Comparison of ENCODE assay signal across 10 cellular contexts in the genomic region with DNA sequence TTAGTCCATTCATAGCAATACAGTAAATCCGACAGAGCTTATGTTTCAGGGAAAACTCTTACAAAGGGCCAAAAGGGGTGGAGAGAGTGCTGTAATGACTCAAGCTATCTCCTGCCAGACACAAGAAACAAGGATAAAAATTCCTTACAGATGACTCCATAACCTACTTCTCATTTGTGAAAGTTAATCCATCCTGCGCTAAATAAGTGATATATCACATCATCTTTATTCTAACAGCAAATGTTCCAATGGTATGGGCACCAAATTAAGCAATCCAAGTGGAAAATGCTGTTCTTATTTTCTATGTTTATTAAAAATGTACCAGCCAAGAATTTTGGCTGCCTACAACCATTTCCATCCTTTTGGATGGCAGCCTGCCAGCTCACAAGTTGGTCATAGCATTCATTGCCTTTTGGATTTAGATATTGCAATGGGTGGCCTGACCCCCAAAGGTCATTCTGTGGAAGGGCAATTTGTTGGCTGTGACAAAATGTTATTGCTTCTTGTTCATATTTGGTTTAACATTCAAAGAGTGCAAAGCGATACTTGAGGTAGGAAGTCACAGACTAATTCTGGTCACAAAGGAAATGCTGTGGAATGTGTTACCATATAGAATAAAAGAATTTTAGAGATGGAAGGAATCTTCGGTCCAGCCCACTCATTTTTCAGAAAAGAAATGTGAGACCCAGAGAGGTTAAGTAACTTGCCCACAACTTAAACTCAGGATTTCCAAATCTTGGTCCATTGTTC. TPM values are rescaled to one million over a fixed set of nuclear protein-coding genes. Genes with fewer than 3 reads are reported as not detected.
DNase-seq lines count a peak whose midpoint lies in the region; ATAC-seq and TF ChIP-seq lines count a peak whose summit lies in the region.
"Had no signal": no experiment of that assay in that cellular context is flagged by ENCODE, and none has a peak within 500 bp of the region (broad histone marks: within the 10 kb centered on the region; RNA-seq: fewer than 3 reads in every experiment).

No MANE protein-coding gene starts in this region.

- 100% methylated on average over 2 of the region's 4 CpGs; no CpG with 5 or more reads in 1 of the 2 experiments for WGBS in mesodermal cell (ENCODE audit: insufficient coverage in 2 of 2), 2 experiments

- H3K27ac ChIP-seq in mesodermal cell (ENCODE audit: low read depth, low read length, severe bottlenecking): peak overlapping the region; percentile 88
- H3K27ac ChIP-seq: neutrophil had no signal

- DNase-seq in EL (peak; percentile 96), NCI-H1092 treated with DMSO at 0.1 percent for 48 hours (lab: John Stamatoyannopoulos, UW) (peak; percentile 19), choroid plexus epithelial cell (ENCODE audit: low read depth) (peak; percentile 98), GOT3 (lab: John Stamatoyannopoulos, UW) (no peak)

- peaks cover 32% of the 10 kb centered on the region for H3K4me1 ChIP-seq in mesodermal cell (ENCODE audit: control insufficient read depth, insufficient read depth, low read length, poor library complexity, severe bottlenecking)

- TF ChIP-seq CTCF in choroid plexus epithelial cell (conservative IDR thresholded peaks at IDR 0.05; ENCODE audit: low read depth, low read length): no peak

- ATAC-seq in HG02571 (IDR thresholded peaks at IDR 0.05; ENCODE audit: unreplicated experiment): no peak
- ATAC-seq in HG02678 (IDR thresholded peaks at IDR 0.05; ENCODE audit: unreplicated experiment): no peak
- ATAC-seq in HG03565 (IDR thresholded peaks at IDR 0.05; ENCODE audit: unreplicated experiment): no peak

- H3K9me3 ChIP-seq in mesodermal cell (ENCODE audit: control insufficient read depth, low read length): no peaks in the 10 kb centered on the region
- H3K9me3 ChIP-seq: neutrophil, Peyer's patch had no signal

- no peak overlapping the region for H3K4me3 ChIP-seq in choroid plexus epithelial cell (ENCODE audit: low read depth, low read length)
- H3K4me3 ChIP-seq in mesodermal cell (ENCODE audit: extremely low read depth, insufficient read depth, low read length, poor library complexity, severe bottlenecking): no peak overlapping the region
- H3K4me3 ChIP-seq: Peyer's patch had no signal

- H3K36me3 ChIP-seq in mesodermal cell (ENCODE audit: control insufficient read depth, insufficient read depth, low read length): no peaks in the 10 kb centered on the region
- H3K36me3 ChIP-seq: neutrophil, Peyer's patch had no signal

RNA-seq across cellular contexts. Expression of a gene that starts 2.8 kb away (rescaled TPM):
- 106 TPM for polyA plus RNA-seq in mesodermal cell (2013, experiment 1 of 2)
- 125 TPM for polyA plus RNA-seq in mesodermal cell (2013, experiment 2 of 2)
